In the genomic region with DNA sequence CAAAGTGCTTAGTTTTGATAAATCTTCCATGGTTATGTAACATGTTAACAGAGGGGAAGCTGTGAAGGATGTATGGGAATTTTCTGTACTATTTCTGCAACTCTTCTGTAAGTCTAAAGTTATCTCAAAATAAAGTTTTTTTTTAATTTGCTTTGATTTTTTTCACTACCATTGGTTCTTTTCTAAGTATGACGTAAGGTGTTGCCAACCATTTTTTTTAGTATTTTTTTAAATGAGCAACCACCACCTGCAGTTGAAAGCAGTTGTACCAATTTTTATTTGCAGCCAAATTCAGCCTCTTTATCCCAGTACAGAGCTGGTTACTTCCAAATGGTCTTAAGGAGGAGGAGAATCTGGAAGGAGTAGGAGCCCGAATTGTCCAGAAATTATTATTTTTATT, we compare ENCODE assay signal across 33 cellular contexts.
"Had no signal": no experiment of that assay in that cellular context is flagged by ENCODE, and none has a peak within 500 bp of the region (broad histone marks: within the 10 kb centered on the region; RNA-seq: fewer than 3 reads in every experiment).

No MANE protein-coding gene starts in this region.

- H3K4me3 ChIP-seq: adrenal gland, ascending aorta, body of pancreas, breast epithelium, cardiac muscle cell had no signal

- H3K27me3 ChIP-seq: adrenal gland, ascending aorta, body of pancreas, brain microvascular endothelial cell, breast epithelium, cardiac muscle cell had no signal

- H3K4me1 ChIP-seq: adrenal gland, ascending aorta, body of pancreas, breast epithelium had no signal

- H3K27ac ChIP-seq: adrenal gland, ascending aorta, body of pancreas, brain microvascular endothelial cell, breast epithelium, cardiac muscle cell had no signal

- DNase-seq: activated effector memory CD4-positive, alpha-beta T cell treated with anti-CD3 and anti-CD28 coated beads, Interleukin-2, amount 50 U/mL, for 16 hours; activated effector memory CD4-positive, alpha-beta T cell treated with Interleukin-2 at 50 U/mL for 16 hours; activated gamma-delta T cell; activated gamma-delta T cell treated with Interleukin-2 at 50 U/mL for 16 hours; activated naive CD4-positive, alpha-beta T cell; activated naive CD4-positive, alpha-beta T cell treated with anti-CD3 and anti-CD28 coated beads for 36 hours; activated naive CD4-positive, alpha-beta T cell treated with anti-CD3 and anti-CD28 coated beads, Interleukin-2, amount 10 ng/mL, durations not matched to agents 7 days and 5 days; activated naive CD4-positive, alpha-beta T cell treated with anti-CD3 and anti-CD28 coated beads, Interleukin-2, amount 50 U/mL, for 16 hours; activated naive CD4-positive, alpha-beta T cell treated with Interleukin-2 at 50 U/mL for 16 hours; activated naive CD8-positive, alpha-beta T cell treated with anti-CD3 and anti-CD28 coated beads for 36 hours; activated naive CD8-positive, alpha-beta T cell treated with anti-CD3 and anti-CD28 coated beads, Interleukin-2, amount 10 ng/mL, durations not matched to agents 7 days and 5 days; activated naive CD8-positive, alpha-beta T cell treated with anti-CD3 and anti-CD28 coated beads, Interleukin-2, amount 50 U/mL, for 24 hours; activated T-cell treated with anti-CD3 and anti-CD28 coated beads, Interleukin-2, amount 50 U/mL, for 4 hours; activated T-cell treated with anti-CD3 and anti-CD28 coated beads, Interleukin-2, amount 50 U/mL, for 48 hours; activated T-cell treated with anti-CD3 and anti-CD28 coated beads, Interleukin-2, amount 50 U/mL, for 72 hours; adrenal gland; amniotic stem cell; amygdala; anterior cingulate cortex; aorta; body of pancreas; brain microvascular endothelial cell; caudate nucleus; central memory CD4-positive, alpha-beta T cell; cerebellar nuclear complex had no signal

- FAIRE-seq: astrocyte, bronchial epithelial cell, colon had no signal

- ATAC-seq: activated naive CD4-positive, alpha-beta T cell treated with anti-CD3 and anti-CD28 coated beads, Interleukin-2, amount 50 U/mL, for 72 hours; activated naive CD8-positive, alpha-beta T cell treated with anti-CD3 and anti-CD28 coated beads, Interleukin-2, amount 50 U/mL, for 24 hours; activated T-cell treated with anti-CD3 and anti-CD28 coated beads, Interleukin-2, amount 50 U/mL, for 4 hours; activated T-cell treated with anti-CD3 and anti-CD28 coated beads, Interleukin-2, amount 50 U/mL, for 72 hours; activated T-helper 17 cell treated with anti-CD3 and anti-CD28 coated beads, Interleukin-2, amount 50 U/mL, for 72 hours; body of pancreas had no signal

- H3K36me3 ChIP-seq: adrenal gland, ascending aorta, brain microvascular endothelial cell, breast epithelium, cardiac muscle cell had no signal

- H3K9me3 ChIP-seq: adrenal gland, ascending aorta, body of pancreas had no signal
